In genomic region chr11:72814139-72814830, GRCh38 we compare ENCODE assay signal across 1 cellular context.
TF ChIP-seq lines count a peak whose summit lies in the region.

TSS of gene ATG16L2 (plus strand) at chr11:72814411. CDS start at chr11:72814446, 35 bp downstream.

TF ChIP-seq in HEK293, 187 proteins besides CTCF, POLR2A, EP300 and RAD21 (continued from another document):
- TF ChIP-seq ZNF776 (tag by site-specific recombination; IDR thresholded peaks at IDR 0.05; ENCODE audit: borderline replicate concordance) (no peak), ZNF623 (tag by site-specific recombination; IDR thresholded peaks at IDR 0.05) (no peak), ZBTB17 (tag by site-specific recombination; IDR thresholded peaks at IDR 0.05) (0 out of 2 replicates have a peak, but pooled peaks have one; percentile 74), BCL6B (tag by site-specific recombination; IDR thresholded peaks at IDR 0.05) (no peak), OVOL3 (tag by site-specific recombination; IDR thresholded peaks at IDR 0.05) (no peak), ZNF837 (tag by site-specific recombination; IDR thresholded peaks at IDR 0.05) (no peak), ZFHX2 (tag by site-specific recombination; conservative IDR thresholded peaks at IDR 0.05) (peak; percentile 23; the same call in 1 of the 2 replicates), ZNF23 (tag by site-specific recombination; IDR thresholded peaks at IDR 0.05; ENCODE audit: borderline replicate concordance) (no peak), PRDM1 (tag by site-specific recombination; IDR thresholded peaks at IDR 0.05) (no peak), PATZ1 (tag by site-specific recombination; IDR thresholded peaks at IDR 0.05) (no peak; the same call in none of the 2 replicates), ZNF248 (tag by site-specific recombination; IDR thresholded peaks at IDR 0.05) (no peak), ZSCAN4 (tag by site-specific recombination; IDR thresholded peaks at IDR 0.05) (no peak), ZNF670 (tag by site-specific recombination; IDR thresholded peaks at IDR 0.05; ENCODE audit: low read depth) (no peak), ZNF677 (tag by site-specific recombination; IDR thresholded peaks at IDR 0.05) (no peak), ZNF704 (tag by site-specific recombination; IDR thresholded peaks at IDR 0.05) (no peak), ZEB2 (tag by site-specific recombination; IDR thresholded peaks at IDR 0.05) (peak; percentile 51; the same call in 1 of the 2 replicates), ZBTB6 (tag by site-specific recombination; IDR thresholded peaks at IDR 0.05) (no peak), KLF8 (tag by site-specific recombination; IDR thresholded peaks at IDR 0.05) (peak; percentile 63), ATF2 (tag by site-specific recombination; IDR thresholded peaks at IDR 0.05; ENCODE audit: low read depth) (no peak), ZNF585B (tag by site-specific recombination; IDR thresholded peaks at IDR 0.05) (no peak), GLIS1 (tag by site-specific recombination; IDR thresholded peaks at IDR 0.05) (peak; percentile 67), GFI1B (tag by site-specific recombination; IDR thresholded peaks at IDR 0.05) (no peak), ZSCAN18 (tag by site-specific recombination; IDR thresholded peaks at IDR 0.05) (no peak), OSR2 (tag by site-specific recombination; IDR thresholded peaks at IDR 0.05) (0 out of 2 replicates have a peak, but pooled peaks have one; percentile 4), ZBTB48 (tag by site-specific recombination; IDR thresholded peaks at IDR 0.05) (no peak; the same call in 1 of the 2 replicates), ZNF621 (tag by site-specific recombination; IDR thresholded peaks at IDR 0.05) (no peak), ZNF280D (tag by site-specific recombination; IDR thresholded peaks at IDR 0.05) (no peak), ZBTB20 (tag by site-specific recombination; IDR thresholded peaks at IDR 0.05) (peak; percentile 50; the same call in 1 of the 2 replicates), ZNF221 (tag by site-specific recombination; IDR thresholded peaks at IDR 0.05; ENCODE audit: borderline replicate concordance) (no peak), KLF9 (tag by site-specific recombination; IDR thresholded peaks at IDR 0.05; ENCODE audit: low read depth) (peak; percentile 91), ZNF514 (tag by site-specific recombination; IDR thresholded peaks at IDR 0.05) (no peak), ZNF175 (tag by site-specific recombination; IDR thresholded peaks at IDR 0.05) (no peak), ZNF341 (tag by site-specific recombination; IDR thresholded peaks at IDR 0.05; ENCODE audit: low read depth) (no peak), ZFP41 (tag by site-specific recombination; IDR thresholded peaks at IDR 0.05; ENCODE audit: borderline replicate concordance) (no peak)
